25 cellular contexts compared by ENCODE assay signal in the genomic region with DNA sequence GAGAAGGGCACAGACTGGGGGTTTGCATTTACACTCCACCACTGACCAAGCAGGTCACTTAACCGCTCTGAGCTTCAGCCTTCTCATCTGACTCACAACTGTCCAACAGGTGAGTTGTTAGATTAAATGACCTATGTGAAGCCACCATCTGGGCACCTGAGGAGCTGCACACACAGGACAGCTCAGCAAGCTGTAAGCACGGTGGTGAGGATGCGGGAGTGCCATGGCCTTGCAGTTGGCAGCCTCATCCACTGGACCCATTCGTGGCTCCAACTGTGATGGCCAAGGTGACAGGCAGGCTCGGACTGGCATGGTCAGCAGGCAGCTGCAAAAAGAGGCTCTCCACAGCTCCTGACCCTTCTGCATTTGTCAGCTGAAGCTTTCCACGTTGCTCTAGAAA. TPM values are rescaled to one million over a fixed set of nuclear protein-coding genes. Genes with fewer than 3 reads are reported as not detected.
DNase-seq lines count a peak whose midpoint lies in the region; ATAC-seq and TF ChIP-seq lines count a peak whose summit lies in the region.
"Had no signal": no experiment of that assay in that cellular context is flagged by ENCODE, and none has a peak within 500 bp of the region (broad histone marks: within the 10 kb centered on the region; RNA-seq: fewer than 3 reads in every experiment).

No MANE protein-coding gene starts in this region.

- TF ChIP-seq CTCF in Panc1 (IDR thresholded peaks at IDR 0.05) (no peak), stomach (IDR thresholded peaks at IDR 0.05) (no peak)

- DNase-seq in stimulated activated naive CD8-positive, alpha-beta T cell treated with anti-CD3 and anti-CD28 coated beads, Interleukin-15, amount 100 ng/mL, for 72 hours, result no peak
- no peak for DNase-seq in Panc1 (ENCODE audit: low read depth, low spot score)
- DNase-seq in left colon, result no peak
- peak; percentile 27 for DNase-seq in stomach
- no peak for DNase-seq in activated CD4-positive, alpha-beta T cell treated with anti-CD3 and anti-CD28 coated beads for 1 hour
- no peak for DNase-seq in naive thymus-derived CD4-positive, alpha-beta T cell
- DNase-seq: activated CD8-positive, alpha-beta memory T cell treated with anti-CD3 and anti-CD28 coated beads, Interleukin-2, amount 50 U/mL, for 4 hours; activated naive CD8-positive, alpha-beta T cell treated with anti-CD3 and anti-CD28 coated beads, Interleukin-2, amount 50 U/mL, for 24 hours; effector memory CD4-positive, alpha-beta T cell; EL; hypothalamus; KBM-7; kidney; NCI-H1694 treated with DMSO at 0.1 percent for 48 hours; NCI-H345; NCI-H82; stimulated activated CD8-positive, alpha-beta memory T cell treated with anti-CD3 and anti-CD28 coated beads, Interleukin-4, amount 100 ng/mL, for 48 hours; uterus had no signal

- H3K4me1 ChIP-seq in Panc1 (ENCODE audit: control insufficient read depth, insufficient read depth, low read length) (0 out of 2 replicates have a peak, but pooled peaks cover 5% of the 10 kb centered on the region), stomach (no peaks in the 10 kb centered on the region)
- H3K4me1 ChIP-seq in naive thymus-derived CD4-positive, alpha-beta T cell (ENCODE audit: control insufficient read depth in 2 of 2, insufficient read depth in 2 of 2, low read length in 2 of 2), result no peaks in the 10 kb centered on the region
- H3K4me1 ChIP-seq: esophagus muscularis mucosa, gastroesophageal sphincter, right atrium auricular region, suprapubic skin, uterus had no signal

- peaks cover 4% of the 10 kb centered on the region for H3K27me3 Mint-ChIP-seq in stimulated activated naive CD8-positive, alpha-beta T cell treated with anti-CD3 and anti-CD28 coated beads, Interleukin-15, Interleukin-2, amounts not matched to agents 100 ng/mL and 50 ng/mL, for 24 hours
- peaks cover 26% of the 10 kb centered on the region for H3K27me3 Mint-ChIP-seq in stimulated activated naive CD8-positive, alpha-beta T cell treated with anti-CD3 and anti-CD28 coated beads, Interleukin-15, amount 100 ng/mL, for 72 hours
- peaks cover 0 to 23% (median 0%) of the 10 kb centered on the region in 5 donors for H3K27me3 Mint-ChIP-seq in naive thymus-derived CD4-positive, alpha-beta T cell

- H3K27ac Mint-ChIP-seq in stimulated activated naive CD8-positive, alpha-beta T cell treated with anti-CD3 and anti-CD28 coated beads, Interleukin-15, Interleukin-2, amounts not matched to agents 100 ng/mL and 50 ng/mL, for 24 hours, result peak overlapping the region; percentile 73
- H3K27ac Mint-ChIP-seq in stimulated activated naive CD8-positive, alpha-beta T cell treated with anti-CD3 and anti-CD28 coated beads, Interleukin-15, amount 100 ng/mL, for 72 hours, result no peak overlapping the region
- no peak overlapping the region for H3K27ac Mint-ChIP-seq in naive thymus-derived CD4-positive, alpha-beta T cell
- H3K27ac Mint-ChIP-seq: activated naive CD8-positive, alpha-beta T cell treated with anti-CD3 and anti-CD28 coated beads, Interleukin-2, amount 50 U/mL, for 24 hours; brain had no signal

- no peak for ATAC-seq in stimulated activated naive CD8-positive, alpha-beta T cell treated with anti-CD3 and anti-CD28 coated beads, Interleukin-15, amount 100 ng/mL, for 72 hours
- ATAC-seq in Panc1, result peak; percentile 43
- peak; percentile 47 for ATAC-seq in left colon
- no peak for ATAC-seq in naive thymus-derived CD4-positive, alpha-beta T cell
- ATAC-seq in HG03432 (IDR thresholded peaks at IDR 0.05; ENCODE audit: unreplicated experiment), result no peak
- ATAC-seq: activated naive CD8-positive, alpha-beta T cell treated with anti-CD3 and anti-CD28 coated beads, Interleukin-2, amount 50 U/mL, for 24 hours; gastroesophageal sphincter had no signal

- H3K9me3 Mint-ChIP-seq in stimulated activated naive CD8-positive, alpha-beta T cell treated with anti-CD3 and anti-CD28 coated beads, Interleukin-15, Interleukin-2, amounts not matched to agents 100 ng/mL and 50 ng/mL, for 24 hours, result no peaks in the 10 kb centered on the region
- H3K9me3 Mint-ChIP-seq in stimulated activated naive CD8-positive, alpha-beta T cell treated with anti-CD3 and anti-CD28 coated beads, Interleukin-15, amount 100 ng/mL, for 72 hours, result no peaks in the 10 kb centered on the region
- H3K9me3 Mint-ChIP-seq in naive thymus-derived CD4-positive, alpha-beta T cell, result no peaks in the 10 kb centered on the region
- H3K9me3 Mint-ChIP-seq: activated naive CD8-positive, alpha-beta T cell treated with anti-CD3 and anti-CD28 coated beads, Interleukin-2, amount 50 U/mL, for 24 hours; brain had no signal

- TF ChIP-seq EP300 in stomach (IDR thresholded peaks at IDR 0.05), result no peak

- H3K27ac ChIP-seq in Panc1 (ENCODE audit: low read length) (no peak overlapping the region), stomach (no peak overlapping the region)
- H3K27ac ChIP-seq in naive thymus-derived CD4-positive, alpha-beta T cell (ENCODE audit: low read depth, low read length), result no peak overlapping the region
- H3K27ac ChIP-seq: esophagus muscularis mucosa, gastroesophageal sphincter, right atrium auricular region, suprapubic skin, uterus had no signal

- WGBS in stomach, 5 donors, result 61 to 76% (median 66%) methylated on average over 6 of the region's 6 CpGs

- in situ Hi-C loops in Panc1 (cut with HindIII; ENCODE audit: low pct_unique_long_range_greater_than_20kb, low sequenced_read_pairs), result no loop called here

- H3K27me3 ChIP-seq in Panc1 (ENCODE audit: control insufficient read depth, insufficient read depth, low read length), result no peaks in the 10 kb centered on the region
- no peaks in the 10 kb centered on the region for H3K27me3 ChIP-seq in stomach
- H3K27me3 ChIP-seq in naive thymus-derived CD4-positive, alpha-beta T cell (ENCODE audit: control insufficient read depth in 2 of 2, insufficient read depth in 2 of 2, low read length in 2 of 2), result no peaks in the 10 kb centered on the region
- H3K27me3 ChIP-seq: esophagus muscularis mucosa, right atrium auricular region, suprapubic skin, uterus had no signal

- CTCF ChIA-PET in Panc1 (lab: Charles Lee), result interaction anchor here (0.5 kb wide), 1 partner anchor 37 kb away, joined by 7 read pairs; no protein-coding TSS in a partner anchor
- CTCF ChIA-PET in naive thymus-derived CD4-positive, alpha-beta T cell (lab: Charles Lee), result no interaction called here

- no peaks in the 10 kb centered on the region for H3K4me1 Mint-ChIP-seq in stimulated activated naive CD8-positive, alpha-beta T cell treated with anti-CD3 and anti-CD28 coated beads, Interleukin-15, Interleukin-2, amounts not matched to agents 100 ng/mL and 50 ng/mL, for 24 hours (ENCODE audit: low read depth)
- no peaks in the 10 kb centered on the region for H3K4me1 Mint-ChIP-seq in stimulated activated naive CD8-positive, alpha-beta T cell treated with anti-CD3 and anti-CD28 coated beads, Interleukin-15, amount 100 ng/mL, for 72 hours
- H3K4me1 Mint-ChIP-seq in naive thymus-derived CD4-positive, alpha-beta T cell, result peaks cover 0 to 3% (median 0%) of the 10 kb centered on the region in 7 donors
- H3K4me1 Mint-ChIP-seq: activated naive CD8-positive, alpha-beta T cell treated with anti-CD3 and anti-CD28 coated beads, Interleukin-2, amount 50 U/mL, for 24 hours; brain had no signal

- H3K36me3 ChIP-seq in Panc1 (ENCODE audit: control insufficient read depth, insufficient read depth, low read length), result no peaks in the 10 kb centered on the region
- no peaks in the 10 kb centered on the region for H3K36me3 ChIP-seq in stomach
- H3K36me3 ChIP-seq in naive thymus-derived CD4-positive, alpha-beta T cell (ENCODE audit: control insufficient read depth in 2 of 3, insufficient read depth in 3 of 3, low read length in 3 of 3), result no peaks in the 10 kb centered on the region
- H3K36me3 ChIP-seq: esophagus muscularis mucosa, gastroesophageal sphincter, right atrium auricular region, suprapubic skin, uterus had no signal

- no peak overlapping the region for H3K4me3 ChIP-seq in Panc1 (ENCODE audit: low read depth in 2 of 2, low read length in 2 of 2)
- no peak overlapping the region for H3K4me3 ChIP-seq in stomach
- no peak overlapping the region for H3K4me3 ChIP-seq in naive thymus-derived CD4-positive, alpha-beta T cell (ENCODE audit: low read length)
- H3K4me3 ChIP-seq: esophagus muscularis mucosa, gastroesophageal sphincter, right atrium auricular region, suprapubic skin, uterus had no signal

- TF ChIP-seq POLR2A in stomach (IDR thresholded peaks at IDR 0.05), result no peak

- intact Hi-C loops in Panc1 (cut with micrococcal nuclease; ENCODE audit: unreplicated experiment) (no loop called here), left colon (cut with DNase I, micrococcal nuclease) (no loop called here), stomach (cut with DNase I; ENCODE audit: low total_unique reads) (no loop called here)
- intact Hi-C loops in naive thymus-derived CD4-positive, alpha-beta T cell (cut with micrococcal nuclease), result no loop called here

- H3K9me3 ChIP-seq in Panc1 (ENCODE audit: control insufficient read depth, insufficient read depth, low read depth, low read length) (no peaks in the 10 kb centered on the region), stomach (no peaks in the 10 kb centered on the region)
- no peaks in the 10 kb centered on the region for H3K9me3 ChIP-seq in naive thymus-derived CD4-positive, alpha-beta T cell (ENCODE audit: control insufficient read depth in 2 of 3, low read length in 3 of 3)
- H3K9me3 ChIP-seq: esophagus muscularis mucosa, gastroesophageal sphincter, right atrium auricular region, suprapubic skin, uterus had no signal

- POLR2A ChIA-PET in Panc1 (lab: Charles Lee), result interaction anchor here (0.6 kb wide), 1 partner anchor 12 kb away, joined by 3 read pairs; no protein-coding TSS in a partner anchor
- POLR2A ChIA-PET in naive thymus-derived CD4-positive, alpha-beta T cell (lab: Charles Lee), result no interaction called here

- H3K4me3 Mint-ChIP-seq in stimulated activated naive CD8-positive, alpha-beta T cell treated with anti-CD3 and anti-CD28 coated beads, Interleukin-15, Interleukin-2, amounts not matched to agents 100 ng/mL and 50 ng/mL, for 24 hours, result no peak overlapping the region
- H3K4me3 Mint-ChIP-seq in stimulated activated naive CD8-positive, alpha-beta T cell treated with anti-CD3 and anti-CD28 coated beads, Interleukin-15, amount 100 ng/mL, for 72 hours, result no peak overlapping the region
- no peak overlapping the region for H3K4me3 Mint-ChIP-seq in naive thymus-derived CD4-positive, alpha-beta T cell
- H3K4me3 Mint-ChIP-seq: activated naive CD8-positive, alpha-beta T cell treated with anti-CD3 and anti-CD28 coated beads, Interleukin-2, amount 50 U/mL, for 24 hours; brain had no signal

- no TSS peak for BruUV-seq in Panc1 (replicated peaks; lab: Mats Ljungman, UMichigan)

- H3K36me3 Mint-ChIP-seq in stimulated activated naive CD8-positive, alpha-beta T cell treated with anti-CD3 and anti-CD28 coated beads, Interleukin-15, Interleukin-2, amounts not matched to agents 100 ng/mL and 50 ng/mL, for 24 hours (ENCODE audit: low read depth), result no peaks in the 10 kb centered on the region
- no peaks in the 10 kb centered on the region for H3K36me3 Mint-ChIP-seq in naive thymus-derived CD4-positive, alpha-beta T cell
- H3K36me3 Mint-ChIP-seq: brain had no signal

RNA-seq across cellular contexts. Expression of gene AMMECR1L, which starts 23.3 kb away (rescaled TPM):
- total RNA-seq in Panc1 (2021; ENCODE audit: unreplicated experiment), result 26.5 TPM
- polyA plus RNA-seq in Panc1 (2012; ENCODE audit: insufficient read length), result 19.4 TPM
- 10 to 100 TPM; 13.8 to 15.0 TPM for total RNA-seq in left colon
- 10 to 100 TPM in 3 of 5 donors, 1 to 10 TPM in 2; 1.4 to 19.8 (median 14.3) TPM for total RNA-seq in stomach
- 1 to 10 TPM; 5.7 to 6.7 (median 6.4) TPM for polyA plus RNA-seq in stomach
- 10 to 100 TPM; 10.5 to 17.2 (median 15.1) TPM for total RNA-seq in naive thymus-derived CD4-positive, alpha-beta T cell
- 10 to 100 TPM in 1 of 2 donors, 1 to 10 TPM in 1; 4.4 to 10.4 TPM for polyA plus RNA-seq in naive thymus-derived CD4-positive, alpha-beta T cell

RNA-seq across cellular contexts. Expression of gene POLR2D, which starts 51.1 kb away (rescaled TPM):
- 62.1 TPM for total RNA-seq in Panc1 (2021; ENCODE audit: unreplicated experiment)
- 37.1 TPM for polyA plus RNA-seq in Panc1 (2012; ENCODE audit: insufficient read length)
- total RNA-seq in left colon, result 10 to 100 TPM; 17.8 to 19.1 TPM
- 10 to 100 TPM in 2 of 5 donors, 1 to 10 TPM in 3; 3.5 to 20.1 (median 8.7) TPM for total RNA-seq in stomach
- 10 to 100 TPM in 1 of 3 donors, 1 to 10 TPM in 2; 6.3 to 10.5 (median 7.9) TPM for polyA plus RNA-seq in stomach
- 10 to 100 TPM; 22.9 to 45.6 (median 30.7) TPM for total RNA-seq in naive thymus-derived CD4-positive, alpha-beta T cell
- polyA plus RNA-seq in naive thymus-derived CD4-positive, alpha-beta T cell, result 10 to 100 TPM; 41.0 to 42.1 TPM

Comparison
In these comparisons a context has a peak if more than half of its experiments do, and no peak if none do; other contexts are left out.
1. ATAC-seq: peak in Panc1 (single experiment) and left colon (single experiment); none in stimulated activated naive CD8-positive, alpha-beta T cell treated with anti-CD3 and anti-CD28 coated beads, Interleukin-15, amount 100 ng/mL, for 72 hours (single experiment), naive thymus-derived CD4-positive, alpha-beta T cell (single experiment) and HG03432 (single experiment).